15 cellular contexts compared by ENCODE assay signal in genomic region chr11:44577231-44577834, GRCh38. TPM values are rescaled to one million over a fixed set of nuclear protein-coding genes. Genes with fewer than 3 reads are reported as not detected.
DNase-seq lines count a peak whose midpoint lies in the region; FAIRE-seq lines count a peak whose summit lies in the region.
"Had no signal": no experiment of that assay in that cellular context is flagged by ENCODE, and none has a peak within 500 bp of the region (broad histone marks: within the 10 kb centered on the region; RNA-seq: fewer than 3 reads in every experiment).

No MANE protein-coding gene starts in this region.

- H3K79me1 ChIP-seq in mesenchymal stem cell (replicated peaks; ENCODE audit: low read length, poor library complexity, severe bottlenecking): peaks cover 4% of the 10 kb centered on the region

- H2AK5ac ChIP-seq in mesenchymal stem cell (ENCODE audit: low read length, severe bottlenecking): no peak overlapping the region

- intact Hi-C loops in activated T-helper 1 cell treated with anti-CD3 and anti-CD28 coated beads, Interleukin-12 subunit alpha, Interleukin-12 subunit beta, Interleukin-2, Interleukin-4 antibody, amounts not matched to agents 30 ng/mL and 10 ng/mL and 1 ng/mL, durations not matched to agents 14 hours and 24 hours and 36 hours (cut with micrococcal nuclease): no loop called here

- H4K20me1 ChIP-seq in BLaER1: peaks cover 28% of the 10 kb centered on the region; the same call in 1 of the 2 replicates

- H2BK15ac ChIP-seq in mesenchymal stem cell (ENCODE audit: low read depth, poor library complexity, severe bottlenecking): no peak overlapping the region

- H3K27me3 Mint-ChIP-seq in activated T-helper 1 cell treated with anti-CD3 and anti-CD28 coated beads, Interleukin-12 subunit alpha, Interleukin-12 subunit beta, Interleukin-2, Interleukin-4 antibody, amounts not matched to agents 30 ng/mL and 10 ng/mL and 1 ng/mL, durations not matched to agents 14 hours and 24 hours and 36 hours (ENCODE audit: insufficient read depth): no peaks in the 10 kb centered on the region

- H2BK12ac ChIP-seq in mesenchymal stem cell (ENCODE audit: low read length in 2 of 2): peak overlapping the region in 1 of 2 experiments; percentile 55

- H3K18ac ChIP-seq in mesenchymal stem cell (ENCODE audit: low read depth in 1 of 2, low read length in 2 of 2): peak overlapping the region in 1 of 2 experiments; percentile 82

- H3K14ac ChIP-seq in mesenchymal stem cell (ENCODE audit: low read length in 2 of 2): peak overlapping the region in 1 of 2 experiments; percentile 48

- H4K91ac ChIP-seq in mesenchymal stem cell (ENCODE audit: low read length): peak overlapping the region; percentile 47

- H3K27me3 ChIP-seq in BLaER1 (no peaks in the 10 kb centered on the region), mesenchymal stem cell (ENCODE audit: control insufficient read depth in 1 of 2, insufficient read depth in 1 of 2, low read length in 2 of 2) (no peaks in the 10 kb centered on the region)

- H3K23ac ChIP-seq in mesenchymal stem cell (ENCODE audit: low read length in 2 of 2): peak overlapping the region in 1 of 2 experiments; percentile 20

- H3K4ac ChIP-seq in mesenchymal stem cell (ENCODE audit: low read depth in 1 of 2, low read length in 2 of 2): peak overlapping the region; percentile 31 to 53

- no peak for DNase-seq in GM18507 (ENCODE audit: extremely low spot score, insufficient read length, low read depth)
- DNase-seq in activated T-helper 1 cell treated with anti-CD3 and anti-CD28 coated beads, Interleukin-12 subunit alpha, Interleukin-12 subunit beta, Interleukin-2, Interleukin-4 antibody, amounts not matched to agents 30 ng/mL and 10 ng/mL and 1 ng/mL, durations not matched to agents 14 hours and 24 hours and 36 hours (ENCODE audit: low spot score): no peak
- DNase-seq in mesenchymal stem cell: no peak
- no peak for DNase-seq in NCI-H1048 (lab: John Stamatoyannopoulos, UW)
- DNase-seq in midbrain (lab: John Stamatoyannopoulos, UW): no peak
- no peak for DNase-seq in activated effector memory CD4-positive, alpha-beta T cell treated with Interleukin-2 at 50 U/mL for 16 hours
- DNase-seq in DMS53 treated with DMSO at 0.1 percent for 48 hours (lab: John Stamatoyannopoulos, UW; ENCODE audit: unreplicated experiment): no peak
- DNase-seq: cortex of kidney, foreskin melanocyte, NCI-H510A treated with DMSO at 0.1 percent for 48 hours, nephron progenitor cell, RPMI8226 had no signal

- H3K9me3 Mint-ChIP-seq in activated T-helper 1 cell treated with anti-CD3 and anti-CD28 coated beads, Interleukin-12 subunit alpha, Interleukin-12 subunit beta, Interleukin-2, Interleukin-4 antibody, amounts not matched to agents 30 ng/mL and 10 ng/mL and 1 ng/mL, durations not matched to agents 14 hours and 24 hours and 36 hours: no peaks in the 10 kb centered on the region
- H3K9me3 Mint-ChIP-seq: nephron progenitor cell, WTC11 had no signal

- WGBS in mesenchymal stem cell: 95% methylated on average over 7 of the region's 7 CpGs

- H3K4me2 ChIP-seq in BLaER1 (peak overlapping the region; percentile 99), mesenchymal stem cell (ENCODE audit: low read length, poor library complexity, severe bottlenecking) (no peak overlapping the region)

- peaks cover 71% of the 10 kb centered on the region for H3K36me3 Mint-ChIP-seq in activated T-helper 1 cell treated with anti-CD3 and anti-CD28 coated beads, Interleukin-12 subunit alpha, Interleukin-12 subunit beta, Interleukin-2, Interleukin-4 antibody, amounts not matched to agents 30 ng/mL and 10 ng/mL and 1 ng/mL, durations not matched to agents 14 hours and 24 hours and 36 hours (ENCODE audit: low read depth)
- H3K36me3 Mint-ChIP-seq: WTC11 had no signal

- H3K9me3 ChIP-seq in BLaER1: peaks cover under 1% of the 10 kb centered on the region; the same call in 1 of the 2 replicates
- no peaks in the 10 kb centered on the region for H3K9me3 ChIP-seq in mesenchymal stem cell (ENCODE audit: control insufficient read depth, low read length)

- FAIRE-seq in GM18507 (lab: Jason Lieb, UNC): peak; percentile 54
- FAIRE-seq: islet of Langerhans had no signal

- peaks cover 10% of the 10 kb centered on the region; the same call in 1 of the 2 replicates for H3K36me3 ChIP-seq in BLaER1
- H3K36me3 ChIP-seq in mesenchymal stem cell (ENCODE audit: control insufficient read depth in 1 of 2, insufficient read depth in 2 of 2, low read depth in 1 of 2, low read length in 2 of 2): peaks cover 0 to 61% of the 10 kb centered on the region in 2 experiments

- peaks cover 73% of the 10 kb centered on the region for H3K4me1 Mint-ChIP-seq in activated T-helper 1 cell treated with anti-CD3 and anti-CD28 coated beads, Interleukin-12 subunit alpha, Interleukin-12 subunit beta, Interleukin-2, Interleukin-4 antibody, amounts not matched to agents 30 ng/mL and 10 ng/mL and 1 ng/mL, durations not matched to agents 14 hours and 24 hours and 36 hours (ENCODE audit: low read depth)

- no peak overlapping the region for H2AFZ ChIP-seq in mesenchymal stem cell (ENCODE audit: low read depth, low read length)

- peak overlapping the region; percentile 15 for H3K4me3 Mint-ChIP-seq in activated T-helper 1 cell treated with anti-CD3 and anti-CD28 coated beads, Interleukin-12 subunit alpha, Interleukin-12 subunit beta, Interleukin-2, Interleukin-4 antibody, amounts not matched to agents 30 ng/mL and 10 ng/mL and 1 ng/mL, durations not matched to agents 14 hours and 24 hours and 36 hours
- H3K4me3 Mint-ChIP-seq: nephron progenitor cell, WTC11 had no signal

- H3K4me1 ChIP-seq in BLaER1 (peaks cover 80% of the 10 kb centered on the region), mesenchymal stem cell (ENCODE audit: control insufficient read depth, insufficient read depth, low read depth, low read length) (peaks cover 53% of the 10 kb centered on the region)

- H3K27ac Mint-ChIP-seq in activated T-helper 1 cell treated with anti-CD3 and anti-CD28 coated beads, Interleukin-12 subunit alpha, Interleukin-12 subunit beta, Interleukin-2, Interleukin-4 antibody, amounts not matched to agents 30 ng/mL and 10 ng/mL and 1 ng/mL, durations not matched to agents 14 hours and 24 hours and 36 hours: peak overlapping the region; percentile 93
- H3K27ac Mint-ChIP-seq: nephron progenitor cell, WTC11 had no signal

- H2BK120ac ChIP-seq in mesenchymal stem cell (ENCODE audit: low read depth, low read length): no peak overlapping the region

- peak overlapping the region; percentile 60 for H3K27ac ChIP-seq in BLaER1
- H3K27ac ChIP-seq in mesenchymal stem cell (ENCODE audit: low read length, poor library complexity, severe bottlenecking): no peak overlapping the region

- H3K4me3 ChIP-seq in BLaER1 (no peak overlapping the region), mesenchymal stem cell (ENCODE audit: insufficient read depth in 1 of 2, low read depth in 1 of 2, low read length in 2 of 2) (no peak overlapping the region)

- peak overlapping the region; percentile 13; the same call in 1 of the 2 replicates for H3K9ac ChIP-seq in BLaER1
- no peak overlapping the region for H3K9ac ChIP-seq in mesenchymal stem cell (ENCODE audit: low read length)

- H2BK5ac ChIP-seq in mesenchymal stem cell (ENCODE audit: low read depth, low read length, poor library complexity, severe bottlenecking): no peak overlapping the region

- H4K8ac ChIP-seq in mesenchymal stem cell (ENCODE audit: low read length): no peak overlapping the region

RNA-seq across cellular contexts. Expression of gene CD82, which starts 11.9 kb away (rescaled TPM):
- total RNA-seq in activated T-helper 1 cell treated with anti-CD3 and anti-CD28 coated beads, Interleukin-12 subunit alpha, Interleukin-12 subunit beta, Interleukin-2, Interleukin-4 antibody, amounts not matched to agents 30 ng/mL and 10 ng/mL and 1 ng/mL, durations not matched to agents 14 hours and 24 hours and 36 hours: 499 and 500 TPM in 2 replicates
- polyA plus RNA-seq in mesenchymal stem cell (2013, experiment 1 of 2): 196 TPM
- 194 TPM for polyA plus RNA-seq in mesenchymal stem cell (2013, experiment 2 of 2)
